ENCODE assay signal across 22 cellular contexts in the genomic region with DNA sequence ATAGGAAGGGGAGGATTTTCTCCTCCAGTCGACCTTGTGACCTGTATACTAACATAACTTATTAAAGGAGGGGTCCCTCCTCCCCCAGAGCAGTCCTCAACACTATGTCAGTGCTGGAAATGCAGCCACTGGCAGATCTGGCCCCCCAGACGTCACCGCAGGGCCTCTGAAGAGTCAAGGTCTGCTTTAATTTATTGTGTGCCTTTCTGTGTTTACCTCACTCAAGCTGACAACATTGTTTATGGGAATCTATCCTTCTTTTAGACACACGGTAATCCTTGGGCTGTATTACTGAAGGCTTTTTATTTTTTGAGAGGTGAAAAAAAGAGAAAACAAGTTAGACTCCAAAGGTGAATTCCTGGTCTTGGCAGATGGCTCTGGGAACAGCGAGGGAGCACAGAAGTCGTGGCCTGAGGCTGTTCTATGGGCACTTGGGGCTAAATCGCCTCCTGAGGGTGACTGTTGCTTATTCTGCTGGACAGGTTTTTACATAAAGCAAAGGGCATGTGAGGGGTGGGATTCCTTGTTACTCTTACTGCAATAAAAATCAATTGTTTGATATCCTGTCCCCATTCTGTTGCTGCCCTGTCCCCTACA.
"Had no signal": no experiment of that assay in that cellular context is flagged by ENCODE, and none has a peak within 500 bp of the region (broad histone marks: within the 10 kb centered on the region; RNA-seq: fewer than 3 reads in every experiment).

No MANE protein-coding gene starts in this region.

- H3K27me3 ChIP-seq: esophagus squamous epithelium, ovary, spleen, vagina had no signal

- DNase-seq: activated B cell treated with CpG ODN at 0.5 μM for 24 hours; activated CD4-positive, alpha-beta T cell treated with anti-CD3 and anti-CD28 coated beads, Interleukin-2, amount 50 U/mL, for 1 hour; activated CD8-positive, alpha-beta T cell treated with anti-CD3 and anti-CD28 coated beads for 36 hours; activated gamma-delta T cell treated with Interleukin-2 at 50 U/mL for 16 hours; activated naive CD4-positive, alpha-beta T cell treated with anti-CD3 and anti-CD28 coated beads, Interleukin-2, amount 50 U/mL, for 16 hours; activated T-cell treated with anti-CD3 and anti-CD28 coated beads, Interleukin-2, amount 50 U/mL, for 4 hours; amniotic stem cell; caudate nucleus; cortex of kidney; esophagus squamous epithelium; hippocampal formation; kidney; left ventricle myocardium inferior; ovary; psoas muscle; spleen; stimulated activated naive CD4-positive, alpha-beta T cell treated with Interleukin-2 at 50 U/mL for 16 hours; T-helper 2 cell; trophoblast cell had no signal

- H3K9me3 Mint-ChIP-seq: activated B cell treated with CpG ODN at 0.5 μM for 24 hours; activated CD8-positive, alpha-beta T cell treated with anti-CD3 and anti-CD28 coated beads for 36 hours; activated T-cell treated with anti-CD3 and anti-CD28 coated beads, Interleukin-2, amount 50 U/mL, for 4 hours; activated T-helper 17 cell treated with anti-CD3 and anti-CD28 coated beads, Interleukin-2, amount 50 U/mL, for 72 hours had no signal

- H3K4me1 Mint-ChIP-seq: activated B cell treated with CpG ODN at 0.5 μM for 24 hours; activated T-helper 17 cell treated with anti-CD3 and anti-CD28 coated beads, Interleukin-2, amount 50 U/mL, for 72 hours had no signal

- ATAC-seq: activated CD8-positive, alpha-beta T cell treated with anti-CD3 and anti-CD28 coated beads for 36 hours; activated T-cell treated with anti-CD3 and anti-CD28 coated beads, Interleukin-2, amount 50 U/mL, for 4 hours; activated T-helper 17 cell treated with anti-CD3 and anti-CD28 coated beads, Interleukin-2, amount 50 U/mL, for 72 hours; psoas muscle had no signal

- H3K27ac Mint-ChIP-seq: activated B cell treated with CpG ODN at 0.5 μM for 24 hours; activated CD8-positive, alpha-beta T cell treated with anti-CD3 and anti-CD28 coated beads for 36 hours had no signal

- H3K27ac ChIP-seq: esophagus squamous epithelium, left ventricle myocardium inferior, ovary, psoas muscle, spleen, thoracic aorta, vagina had no signal

- H3K4me1 ChIP-seq: esophagus squamous epithelium, left ventricle myocardium inferior, psoas muscle, vagina had no signal

- H3K4me3 Mint-ChIP-seq: activated B cell treated with CpG ODN at 0.5 μM for 24 hours; activated CD8-positive, alpha-beta T cell treated with anti-CD3 and anti-CD28 coated beads for 36 hours; activated T-cell treated with anti-CD3 and anti-CD28 coated beads, Interleukin-2, amount 50 U/mL, for 4 hours; activated T-helper 17 cell treated with anti-CD3 and anti-CD28 coated beads, Interleukin-2, amount 50 U/mL, for 72 hours had no signal

- H3K27me3 Mint-ChIP-seq: activated B cell treated with CpG ODN at 0.5 μM for 24 hours; activated CD8-positive, alpha-beta T cell treated with anti-CD3 and anti-CD28 coated beads for 36 hours; activated T-helper 17 cell treated with anti-CD3 and anti-CD28 coated beads, Interleukin-2, amount 50 U/mL, for 72 hours had no signal
